Comparison of ENCODE assay signal across 15 cellular contexts in genomic region chr18:13262839-13263691, GRCh38.
"Had no signal": no experiment of that assay in that cellular context is flagged by ENCODE, and none has a peak within 500 bp of the region (broad histone marks: within the 10 kb centered on the region; RNA-seq: fewer than 3 reads in every experiment).

No MANE protein-coding gene starts in this region.

- H3K27me3 ChIP-seq: right lobe of liver had no signal

- H3K36me3 ChIP-seq: prostate gland, right lobe of liver had no signal

- H3K9me3 Mint-ChIP-seq: central memory CD8-positive, alpha-beta T cell; dendritic cell treated with granulocyte-macrophage colony-stimulating factor and Interleukin-4, amounts not matched to agents 40 ng/mL and 50 ng/mL, for 4 days; endodermal cell; natural killer cell; T-cell had no signal

- H3K4me3 ChIP-seq: mucosa of descending colon, prostate gland, right lobe of liver had no signal

- H3K27ac ChIP-seq: right lobe of liver had no signal

- H3K36me3 Mint-ChIP-seq: natural killer cell, T-cell had no signal

- H3K4me3 Mint-ChIP-seq: central memory CD8-positive, alpha-beta T cell; dendritic cell treated with granulocyte-macrophage colony-stimulating factor and Interleukin-4, amounts not matched to agents 40 ng/mL and 50 ng/mL, for 4 days; endodermal cell; natural killer cell had no signal

- H3K27ac Mint-ChIP-seq: dendritic cell treated with granulocyte-macrophage colony-stimulating factor and Interleukin-4, amounts not matched to agents 40 ng/mL and 50 ng/mL, for 4 days; endodermal cell; natural killer cell; T-cell had no signal

- ATAC-seq: mucosa of descending colon; natural killer cell; right lobe of liver; stimulated activated naive CD8-positive, alpha-beta T cell treated with anti-CD3 and anti-CD28 coated beads, Interleukin-15, Interleukin-2, amounts not matched to agents 100 U/mL and 50 U/mL, for 24 hours; T-cell had no signal

- H3K9me3 ChIP-seq: mucosa of descending colon, prostate gland, right lobe of liver had no signal

- DNase-seq: activated CD4-positive, alpha-beta T cell treated with anti-CD3 and anti-CD28 coated beads for 4 hours; activated naive CD4-positive, alpha-beta T cell treated with Interleukin-2 at 50 U/mL for 16 hours; endodermal cell; left cardiac atrium; mucosa of descending colon; natural killer cell; nucleus accumbens; right lobe of liver; stimulated activated CD4-positive, alpha-beta T cell treated with anti-CD3 and anti-CD28 coated beads, Interleukin-12 subunit alpha, Interleukin-12 subunit beta, amount 100 ng/mL, for 4 hours; stimulated activated naive CD8-positive, alpha-beta T cell treated with anti-CD3 and anti-CD28 coated beads, Interleukin-15, Interleukin-2, amounts not matched to agents 100 U/mL and 50 U/mL, for 24 hours; T-cell; T1000 had no signal
